Comparison of ENCODE assay signal across 18 cellular contexts in genomic region chr22:45125198-45125597, GRCh38. TPM values are rescaled to one million over a fixed set of nuclear protein-coding genes. Genes with fewer than 3 reads are reported as not detected.
DNase-seq lines count a peak whose midpoint lies in the region; ATAC-seq, FAIRE-seq and TF ChIP-seq lines count a peak whose summit lies in the region.
"Had no signal": no experiment of that assay in that cellular context is flagged by ENCODE, and none has a peak within 500 bp of the region (broad histone marks: within the 10 kb centered on the region; RNA-seq: fewer than 3 reads in every experiment).

No MANE protein-coding gene starts in this region.

- H3K27me3 ChIP-seq in astrocyte (ENCODE audit: insufficient read depth, low read length), result peaks cover 2% of the 10 kb centered on the region
- no peaks in the 10 kb centered on the region for H3K27me3 ChIP-seq in hepatocyte
- peaks cover 0 to 11% (median 0%) of the 10 kb centered on the region in 7 donors for H3K27me3 ChIP-seq in spleen (replicated peaks in 1 of 7)
- H3K27me3 ChIP-seq: body of pancreas had no signal

- peak overlapping the region; percentile 51 for H3K9ac ChIP-seq in astrocyte (ENCODE audit: low read length)

- H4K20me1 ChIP-seq in astrocyte (ENCODE audit: insufficient read depth, low read length) (no peaks in the 10 kb centered on the region), hepatocyte (ENCODE audit: insufficient read depth, poor library complexity, severe bottlenecking) (no peaks in the 10 kb centered on the region)

- no peak overlapping the region for H3K27ac Mint-ChIP-seq in astrocyte (ENCODE audit: unreplicated experiment)
- H3K27ac Mint-ChIP-seq: activated CD4-positive, alpha-beta memory T cell treated with anti-CD3 and anti-CD28 coated beads for 36 hours; immature natural killer cell; progenitor cell of endocrine pancreas had no signal

- peaks cover 17% of the 10 kb centered on the region for H3K4me1 Mint-ChIP-seq in astrocyte (ENCODE audit: low read depth, unreplicated experiment)

- H3K27me3 Mint-ChIP-seq in astrocyte (ENCODE audit: low read depth, unreplicated experiment), result no peaks in the 10 kb centered on the region

- H3K4me2 ChIP-seq in astrocyte (ENCODE audit: low read length), result peak overlapping the region; percentile 79
- peak overlapping the region; percentile 27 for H3K4me2 ChIP-seq in hepatocyte

- H2AFZ ChIP-seq in astrocyte (ENCODE audit: low read depth, low read length), result peak overlapping the region; percentile 47
- no peak overlapping the region for H2AFZ ChIP-seq in hepatocyte

- H3K9me3 ChIP-seq in astrocyte (ENCODE audit: insufficient read depth, low read depth, low read length) (no peaks in the 10 kb centered on the region), hepatocyte (ENCODE audit: low read depth) (no peaks in the 10 kb centered on the region), spleen (no peaks in the 10 kb centered on the region)
- H3K9me3 ChIP-seq: body of pancreas, mucosa of descending colon, thoracic aorta had no signal

- ATAC-seq in GM18907 (IDR thresholded peaks at IDR 0.05; ENCODE audit: unreplicated experiment) (no peak), HG03354 (IDR thresholded peaks at IDR 0.05; ENCODE audit: poor library complexity, severe bottlenecking, unreplicated experiment) (no peak)
- ATAC-seq: body of pancreas, mucosa of descending colon had no signal

- no peaks in the 10 kb centered on the region for H3K9me2 ChIP-seq in hepatocyte (replicated peaks; ENCODE audit: insufficient read depth)

- H3K36me3 Mint-ChIP-seq in astrocyte (ENCODE audit: low read depth, unreplicated experiment), result no peaks in the 10 kb centered on the region
- H3K36me3 Mint-ChIP-seq: activated CD4-positive, alpha-beta memory T cell treated with anti-CD3 and anti-CD28 coated beads for 36 hours; immature natural killer cell had no signal

- intact Hi-C loops in spleen (cut with DNase I; ENCODE audit: low total_unique reads), result no loop called here

- H3K27ac ChIP-seq in astrocyte (ENCODE audit: low read depth, low read length), result no peak overlapping the region
- H3K27ac ChIP-seq in hepatocyte, result peak overlapping the region; percentile 80
- no peak overlapping the region for H3K27ac ChIP-seq in spleen
- H3K27ac ChIP-seq: body of pancreas, thoracic aorta had no signal

- WGBS in hepatocyte (ENCODE audit: low lambda C conversion rate, missing lambda C conversion rate), result 32% methylated on average over 8 of the region's 8 CpGs
- 54 to 71% (median 66%) methylated on average over 8 of the region's 8 CpGs for WGBS in spleen, 5 donors

- no peaks in the 10 kb centered on the region for H3K9me3 Mint-ChIP-seq in astrocyte (ENCODE audit: unreplicated experiment)
- H3K9me3 Mint-ChIP-seq: activated CD4-positive, alpha-beta memory T cell treated with anti-CD3 and anti-CD28 coated beads for 36 hours had no signal

- H3K79me2 ChIP-seq in astrocyte (ENCODE audit: insufficient read depth, low read length) (no peaks in the 10 kb centered on the region), hepatocyte (no peaks in the 10 kb centered on the region)

- no peak for TF ChIP-seq POLR2A in spleen (IDR thresholded peaks at IDR 0.05)

- TF ChIP-seq CTCF in astrocyte (IDR thresholded peaks at IDR 0.05; ENCODE audit: insufficient read depth, low read depth, low read length) (no peak), hepatocyte (IDR thresholded peaks at IDR 0.05; ENCODE audit: poor library complexity) (no peak), spleen (IDR thresholded peaks at IDR 0.05 in 8 of 11, conservative IDR thresholded peaks at IDR 0.05 in 3 of 11) (no peak)

- H3K4me3 ChIP-seq in astrocyte (ENCODE audit: insufficient read depth, low read depth, low read length), result no peak overlapping the region
- no peak overlapping the region for H3K4me3 ChIP-seq in hepatocyte
- H3K4me3 ChIP-seq in spleen, result no peak overlapping the region
- H3K4me3 ChIP-seq: body of pancreas, mucosa of descending colon, thoracic aorta had no signal

- FAIRE-seq in astrocyte (lab: Jason Lieb, UNC), result no peak
- no peak for FAIRE-seq in HTR-8/SVneo (lab: Jason Lieb, UNC)

- H3K4me3 Mint-ChIP-seq in astrocyte (ENCODE audit: unreplicated experiment), result no peak overlapping the region
- H3K4me3 Mint-ChIP-seq: activated CD4-positive, alpha-beta memory T cell treated with anti-CD3 and anti-CD28 coated beads for 36 hours; immature natural killer cell had no signal

- H3K4me1 ChIP-seq in astrocyte (ENCODE audit: insufficient read depth, low read length) (peaks cover 27% of the 10 kb centered on the region), hepatocyte (ENCODE audit: insufficient read depth) (no peaks in the 10 kb centered on the region), spleen (peaks cover 0 to 12% (median 7%) of the 10 kb centered on the region in 6 donors)
- H3K4me1 ChIP-seq: body of pancreas had no signal

- peak; percentile 8 for DNase-seq in ELR (ENCODE audit: low read depth)
- peak; percentile 57 for DNase-seq in astrocyte (ENCODE audit: low read depth)
- peak; percentile 49 for DNase-seq in hepatocyte (ENCODE audit: low spot score)
- DNase-seq in retina, result peak; percentile 19
- no peak for DNase-seq in HTR-8/SVneo (ENCODE audit: insufficient read length, low spot score)
- DNase-seq in spleen, result no peak
- DNase-seq: activated CD4-positive, alpha-beta memory T cell treated with anti-CD3 and anti-CD28 coated beads for 36 hours; body of pancreas; effector memory CD4-positive, alpha-beta T cell; immature natural killer cell; mucosa of descending colon; NCI-H1105 treated with DMSO at 0.1 percent for 48 hours; NCI-H345; SHP77 treated with DMSO at 0.1 percent for 48 hours had no signal

- no peaks in the 10 kb centered on the region for H3K36me3 ChIP-seq in astrocyte (ENCODE audit: insufficient read depth, low read length)
- H3K36me3 ChIP-seq in hepatocyte (replicated peaks; ENCODE audit: insufficient read depth, low read depth), result no peaks in the 10 kb centered on the region
- H3K36me3 ChIP-seq in spleen, result no peaks in the 10 kb centered on the region
- H3K36me3 ChIP-seq: thoracic aorta had no signal

RNA-seq across cellular contexts. Expression of gene NUP50, which starts 38.5 kb away (rescaled TPM):
- 49.6 and 56.4 TPM in 2 replicates for total RNA-seq in astrocyte
- 39.1 and 43.8 TPM in 2 replicates for total RNA-seq in hepatocyte
- polyA plus RNA-seq in hepatocyte, result 15.3 and 16.0 TPM in 2 replicates
- 100 to 1,000 TPM in 2 of 7 donors, 10 to 100 TPM in 5; 85.9 to 109 (median 98.5) TPM for total RNA-seq in spleen
- 10 to 100 TPM; 16.2 to 26.4 (median 17.5) TPM for polyA plus RNA-seq in spleen

Comparison
In these comparisons a context has a peak if more than half of its experiments do, and no peak if none do; other contexts are left out.
1. DNase-seq: peak in ELR (single experiment), astrocyte (single experiment), hepatocyte (single experiment) and retina (single experiment); none in HTR-8/SVneo (single experiment) and spleen (single experiment).